13 cellular contexts compared by ENCODE assay signal in genomic region chr13:26300140-26300539, GRCh38. TPM values are rescaled to one million over a fixed set of nuclear protein-coding genes. Genes with fewer than 3 reads are reported as not detected.
A peak's percentile ranks its signal among the peaks of the same experiment; 100 is the strongest.
DNase-seq lines count a peak whose midpoint lies in the region; ATAC-seq and TF ChIP-seq lines count a peak whose summit lies in the region.
"Had no signal": no experiment of that assay in that cellular context is flagged by ENCODE, and none has a peak within 500 bp of the region (broad histone marks: within the 10 kb centered on the region; RNA-seq: fewer than 3 reads in every experiment).

No MANE protein-coding gene starts in this region.

- peaks cover 36 to 57% of the 10 kb centered on the region in 2 experiments for H3K79me1 ChIP-seq in IMR-90 (ENCODE audit: low read depth in 1 of 2, low read length in 2 of 2)

- no peaks in the 10 kb centered on the region for H3K9me3 ChIP-seq in IMR-90 (ENCODE audit: control insufficient read depth, insufficient read depth, low read length)

- no peak overlapping the region for H4K8ac ChIP-seq in IMR-90 (ENCODE audit: low read depth in 2 of 2, low read length in 2 of 2)

- H3K4me3 ChIP-seq in IMR-90 (ENCODE audit: insufficient read depth, low read depth, low read length) (no peak overlapping the region), retinal pigment epithelial cell (ENCODE audit: low read length) (no peak overlapping the region)

- peak overlapping the region; percentile 69; the same call in 1 of the 2 replicates for H3K4me2 ChIP-seq in IMR-90 (ENCODE audit: low read depth, low read length)

- H2BK120ac ChIP-seq in IMR-90 (ENCODE audit: low read depth, low read length): no peak overlapping the region

- H3K9me1 ChIP-seq in IMR-90 (ENCODE audit: insufficient read depth, low read length): peaks cover 7% of the 10 kb centered on the region

- H3K14ac ChIP-seq in IMR-90 (replicated peaks; ENCODE audit: low read depth, low read length): no peak overlapping the region

- no peaks in the 10 kb centered on the region for H3K9me3 Mint-ChIP-seq in chondrocyte (ENCODE audit: low read depth)
- peaks cover 3 to 4% of the 10 kb centered on the region in 2 donors for H3K9me3 Mint-ChIP-seq in stimulated activated naive B cell treated with anti-CD40 and anti-IgM and Interleukin-4, amounts not matched to agents 10 μg/mL and 1 μg/mL and 100 μg/mL, for 72 hours
- H3K9me3 Mint-ChIP-seq: WTC11 had no signal

- H3K27ac Mint-ChIP-seq in chondrocyte (ENCODE audit: unreplicated experiment): peak overlapping the region; percentile 12
- H3K27ac Mint-ChIP-seq in stimulated activated naive B cell treated with anti-CD40 and anti-IgM and Interleukin-4, amounts not matched to agents 10 μg/mL and 1 μg/mL and 100 μg/mL, for 72 hours: no peak overlapping the region
- H3K27ac Mint-ChIP-seq: activated T-helper 2 cell treated with anti-CD3 and anti-CD28 coated beads, Interferon-gamma antibody, Interleukin-2, Interleukin-4, amounts not matched to agents 10 μg/mL and 5 μg/mL and 100 μg/mL, durations not matched to agents 14 hours and 24 hours and 36 hours; WTC11 had no signal

- H4K91ac ChIP-seq in IMR-90 (ENCODE audit: insufficient read depth, low read depth, low read length): no peak overlapping the region

- no peak overlapping the region for H3K56ac ChIP-seq in IMR-90 (ENCODE audit: extremely low read depth, insufficient read depth, low read length)

- no peak for TF ChIP-seq RAD21 in IMR-90 (IDR thresholded peaks at IDR 0.05; ENCODE audit: low read length)

- POLR2A ChIA-PET in IMR-90 (lab: Charles Lee; ENCODE audit: unreplicated experiment): no interaction called here

- dilution Hi-C loops in IMR-90 (cut with HindIII; ENCODE audit: low sequenced_read_pairs, unreplicated experiment): no loop called here

- intact Hi-C loops in IMR-90 (cut with micrococcal nuclease): no loop called here

- H3K23ac ChIP-seq in IMR-90 (ENCODE audit: low read depth, low read length): no peak overlapping the region

- peaks cover 31% of the 10 kb centered on the region for H3K4me1 Mint-ChIP-seq in chondrocyte (ENCODE audit: low read depth)
- H3K4me1 Mint-ChIP-seq in stimulated activated naive B cell treated with anti-CD40 and anti-IgM and Interleukin-4, amounts not matched to agents 10 μg/mL and 1 μg/mL and 100 μg/mL, for 72 hours: peaks cover 28 to 36% of the 10 kb centered on the region in 2 donors

- H4K5ac ChIP-seq in IMR-90 (ENCODE audit: low read depth, low read length): no peak overlapping the region

- TF ChIP-seq CTCF in IMR-90 (conservative IDR thresholded peaks at IDR 0.05; ENCODE audit: low read depth, low read length) (no peak), chondrocyte (IDR thresholded peaks at IDR 0.05) (no peak), retinal pigment epithelial cell (conservative IDR thresholded peaks at IDR 0.05; ENCODE audit: low read depth, low read length) (no peak)

- BruUV-seq in IMR-90 (replicated peaks; lab: Mats Ljungman, UMichigan): no TSS peak

- no peaks in the 10 kb centered on the region for H3K36me3 ChIP-seq in IMR-90 (ENCODE audit: control insufficient read depth, insufficient read depth, low read length)

- no peak overlapping the region for H2AK9ac ChIP-seq in IMR-90 (replicated peaks; ENCODE audit: low read depth, low read length, poor library complexity)

- CTCF ChIA-PET in IMR-90 (lab: Yijun Ruan, JAX): no interaction called here

- H2BK20ac ChIP-seq in IMR-90 (ENCODE audit: low read depth, low read length): no peak overlapping the region

- H2AFZ ChIP-seq in IMR-90 (replicated peaks; ENCODE audit: low read length, poor library complexity): no peak overlapping the region

- H3K4ac ChIP-seq in IMR-90 (ENCODE audit: low read depth, low read length): no peak overlapping the region

- no peak overlapping the region for H3K9ac ChIP-seq in IMR-90 (ENCODE audit: low read depth, low read length)

- no peaks in the 10 kb centered on the region for H3K27me3 ChIP-seq in IMR-90 (ENCODE audit: control insufficient read depth, insufficient read depth, low read length)

- WGBS in IMR-90 (ENCODE audit: extremely low coverage in 2 of 2, insufficient read length in 1 of 2), 2 experiments: 40% methylated on average over 1 of the region's 6 CpGs; no CpG with 5 or more reads in 1 of the 2 experiments

- H3K27ac ChIP-seq in IMR-90 (ENCODE audit: insufficient read depth, low read length): no peak overlapping the region

- peak overlapping the region; percentile 40 for H2BK5ac ChIP-seq in IMR-90 (ENCODE audit: low read depth, low read length, poor library complexity, severe bottlenecking)

- peak; percentile 85 for ATAC-seq in IMR-90 (ENCODE audit: low read depth)
- no peak for ATAC-seq in GM18511 (IDR thresholded peaks at IDR 0.05; ENCODE audit: unreplicated experiment)
- ATAC-seq in stimulated activated naive B cell treated with anti-CD40 and anti-IgM and Interleukin-4, amounts not matched to agents 10 μg/mL and 1 μg/mL and 100 μg/mL, for 72 hours (replicated peaks): no peak
- ATAC-seq: WTC11 had no signal

- H3K4me1 ChIP-seq in IMR-90 (ENCODE audit: control insufficient read depth, insufficient read depth, low read length): peaks cover 5% of the 10 kb centered on the region

- no peak overlapping the region for H2AK5ac ChIP-seq in IMR-90 (ENCODE audit: low read depth, low read length)

- peaks cover 11% of the 10 kb centered on the region; the same call in 1 of the 2 replicates for H4K20me1 ChIP-seq in IMR-90 (ENCODE audit: insufficient read depth, low read length)

- no peak overlapping the region for H3K4me3 Mint-ChIP-seq in chondrocyte (ENCODE audit: unreplicated experiment)
- H3K4me3 Mint-ChIP-seq in stimulated activated naive B cell treated with anti-CD40 and anti-IgM and Interleukin-4, amounts not matched to agents 10 μg/mL and 1 μg/mL and 100 μg/mL, for 72 hours: no peak overlapping the region
- H3K4me3 Mint-ChIP-seq: WTC11 had no signal

- DNase-seq in EH (ENCODE audit: low read depth) (peak; percentile 79), IMR-90 (peak; percentile 86), chondrocyte (ENCODE audit: low spot score) (no peak), retinal pigment epithelial cell (ENCODE audit: low read depth) (peak; percentile 8), NCI-H345 treated with DMSO at 0.1 percent for 48 hours (lab: John Stamatoyannopoulos, UW; ENCODE audit: unreplicated experiment) (no peak), HuH-7.5 (ENCODE audit: low spot score) (no peak)
- DNase-seq in stimulated activated naive B cell treated with anti-CD40 and anti-IgM and Interleukin-4, amounts not matched to agents 10 μg/mL and 1 μg/mL and 100 μg/mL, for 72 hours: no peak
- DNase-seq: cortex of kidney, glutamatergic neuron, NCI-H1092 treated with DMSO at 0.1 percent for 48 hours had no signal

- TF ChIP-seq POLR2A in IMR-90 (IDR thresholded peaks at IDR 0.05; ENCODE audit: low read depth, low read length): no peak

- H3K27me3 Mint-ChIP-seq in chondrocyte (ENCODE audit: low read depth): no peaks in the 10 kb centered on the region
- H3K27me3 Mint-ChIP-seq in stimulated activated naive B cell treated with anti-CD40 and anti-IgM and Interleukin-4, amounts not matched to agents 10 μg/mL and 1 μg/mL and 100 μg/mL, for 72 hours: no peaks in the 10 kb centered on the region

- in situ Hi-C loops in IMR-90 (cut with MboI; ENCODE audit: low sequenced_read_pairs): no loop called here

- no peaks in the 10 kb centered on the region for H3K36me3 Mint-ChIP-seq in chondrocyte (ENCODE audit: low read depth)
- H3K36me3 Mint-ChIP-seq in stimulated activated naive B cell treated with anti-CD40 and anti-IgM and Interleukin-4, amounts not matched to agents 10 μg/mL and 1 μg/mL and 100 μg/mL, for 72 hours: peaks cover 2 to 11% of the 10 kb centered on the region in 2 donors
- H3K36me3 Mint-ChIP-seq: WTC11 had no signal

- H3K18ac ChIP-seq in IMR-90 (ENCODE audit: low read depth, low read length): no peak overlapping the region

- H2BK15ac ChIP-seq in IMR-90 (ENCODE audit: low read depth, low read length): no peak overlapping the region

TF ChIP-seq in IMR-90, 13 proteins besides CTCF, POLR2A, EP300 and RAD21:
- no peak for TF ChIP-seq USF2 (IDR thresholded peaks at IDR 0.05; ENCODE audit: low read depth, low read length)
- peak; percentile 51; the same call in 1 of the 2 replicates for TF ChIP-seq NFE2L2 (IDR thresholded peaks at IDR 0.05; ENCODE audit: low read depth, low read length)
- peak; percentile 55; the same call in 1 of the 2 replicates for TF ChIP-seq BHLHE40 (IDR thresholded peaks at IDR 0.05; ENCODE audit: low read depth, low read length)
- TF ChIP-seq RCOR1 (IDR thresholded peaks at IDR 0.05; ENCODE audit: insufficient replicate concordance, low read length): no peak
- no peak for TF ChIP-seq SMC3 (IDR thresholded peaks at IDR 0.05; ENCODE audit: low read depth, low read length)
- TF ChIP-seq MAZ (IDR thresholded peaks at IDR 0.05; ENCODE audit: borderline replicate concordance, low read depth, low read length): peak; percentile 56
- peak; percentile 89 for TF ChIP-seq FOS (IDR thresholded peaks at IDR 0.05; ENCODE audit: low read depth, low read length)
- no peak for TF ChIP-seq CEBPB (IDR thresholded peaks at IDR 0.05; ENCODE audit: low read depth, low read length)
- no peak for TF ChIP-seq RFX5 (IDR thresholded peaks at IDR 0.05; ENCODE audit: low read depth, low read length)
- no peak for TF ChIP-seq ELK1 (IDR thresholded peaks at IDR 0.05; ENCODE audit: borderline replicate concordance, low read depth, low read length)
TF ChIP-seq in IMR-90: peak in this region for 4.

RNA-seq across cellular contexts. Expression of gene CDK8, which starts 46.2 kb away (rescaled TPM):
- total RNA-seq in IMR-90 (2012; rRNA removed): 19.0 and 21.9 TPM in 2 replicates
- polyA plus RNA-seq in IMR-90 (2012; rRNA removed): 13.5 and 15.4 TPM in 2 replicates
- 4.7 TPM in 2 replicates for polyA plus RNA-seq in IMR-90 (2012; cell fraction: cytosol; rRNA removed)
- polyA plus RNA-seq in IMR-90 (2012; cell fraction: nucleus; rRNA removed; ENCODE audit: low replicate concordance): 11.9 and 24.7 TPM in 2 replicates
- total RNA-seq in chondrocyte: 13.0 to 18.2 TPM (median 15.8 TPM) in 3 replicates

Comparison
In these comparisons a context has a peak if more than half of its experiments do, and no peak if none do; other contexts are left out.
1. DNase-seq: peak in EH (single experiment), IMR-90 (single experiment) and retinal pigment epithelial cell (single experiment); none in chondrocyte (single experiment), NCI-H345 treated with DMSO at 0.1 percent for 48 hours (single experiment), HuH-7.5 (single experiment) and stimulated activated naive B cell treated with anti-CD40 and anti-IgM and Interleukin-4, amounts not matched to agents 10 μg/mL and 1 μg/mL and 100 μg/mL, for 72 hours (single experiment).